ENCODE assay signal across 1 cellular context in genomic region chr1:229753764-229754553, GRCh38.
TF ChIP-seq lines count a peak whose summit lies in the region.

No MANE protein-coding gene starts in this region.

TF ChIP-seq in WTC11, 78 proteins besides CTCF, POLR2A, EP300 and RAD21 (continued from another document):
- TF ChIP-seq AFF4 (CRISPR knock-in tag; IDR thresholded peaks at IDR 0.05; ENCODE audit: borderline replicate concordance): no peak
- no peak for TF ChIP-seq FOXP1 (CRISPR knock-in tag; IDR thresholded peaks at IDR 0.05; ENCODE audit: borderline replicate concordance)
- no peak for TF ChIP-seq AR (CRISPR knock-in tag; IDR thresholded peaks at IDR 0.05)
- TF ChIP-seq ZNF416 (CRISPR knock-in tag; IDR thresholded peaks at IDR 0.05): no peak
- no peak for TF ChIP-seq CREM (CRISPR knock-in tag; IDR thresholded peaks at IDR 0.05)
